1 cellular context compared by ENCODE assay signal in genomic region chr4:39469429-39470077, GRCh38.
TF ChIP-seq lines count a peak whose summit lies in the region.

No MANE protein-coding gene starts in this region.

TF ChIP-seq in GM12878, 131 proteins besides CTCF, POLR2A, EP300 and RAD21:
- TF ChIP-seq RELB (IDR thresholded peaks at IDR 0.05; ENCODE audit: low read depth), result peak; percentile 35; the same call in 1 of the 2 replicates
- no peak for TF ChIP-seq ZNF622 (IDR thresholded peaks at IDR 0.05)
- no peak for TF ChIP-seq GATAD2B (conservative IDR thresholded peaks at IDR 0.05; ENCODE audit: low read depth)
- TF ChIP-seq KLF5 (IDR thresholded peaks at IDR 0.05; ENCODE audit: partially characterized antibody), result no peak
- peak; percentile 90 for TF ChIP-seq SMC3 (IDR thresholded peaks at IDR 0.05; ENCODE audit: borderline replicate concordance, low read length)
- no peak for TF ChIP-seq TARDBP (IDR thresholded peaks at IDR 0.05; ENCODE audit: borderline replicate concordance)
- TF ChIP-seq ZNF384 (IDR thresholded peaks at IDR 0.05; ENCODE audit: borderline replicate concordance, low read depth, low read length), result peak; percentile 90
- no peak for TF ChIP-seq ZBTB4 (CRISPR knock-in tag; IDR thresholded peaks at IDR 0.05)
- peak; percentile 71; the same call in 1 of the 2 replicates for TF ChIP-seq NBN (IDR thresholded peaks at IDR 0.05)
- no peak for TF ChIP-seq FOS (IDR thresholded peaks at IDR 0.05; ENCODE audit: borderline replicate concordance, extremely low read depth, insufficient read length)
- TF ChIP-seq MTA3 (IDR thresholded peaks at IDR 0.05; ENCODE audit: borderline replicate concordance, low read length), result no peak
- peak; percentile 70; the same call in 1 of the 2 replicates for TF ChIP-seq FOXM1 (IDR thresholded peaks at IDR 0.05; ENCODE audit: low read depth, low read length)
- TF ChIP-seq TCF12 (IDR thresholded peaks at IDR 0.05; ENCODE audit: low read depth, low read length), result no peak
- TF ChIP-seq YY1 (IDR thresholded peaks at IDR 0.05; ENCODE audit: low read depth, low read length), result peak; percentile 13; the same call in 1 of the 2 replicates
- TF ChIP-seq ZNF24 (IDR thresholded peaks at IDR 0.05), result peak; percentile 48; the same call in 1 of the 2 replicates
- no peak for TF ChIP-seq SMAD5 (IDR thresholded peaks at IDR 0.05; ENCODE audit: low read depth)
- peak; percentile 53 to 68; a peak in 3 of 4 replicates for TF ChIP-seq IKZF2 (IDR thresholded peaks at IDR 0.05)
- peak; percentile 78; the same call in 1 of the 2 replicates for TF ChIP-seq MXI1 (IDR thresholded peaks at IDR 0.05; ENCODE audit: low read depth, low read length)
- TF ChIP-seq CBFB (IDR thresholded peaks at IDR 0.05; ENCODE audit: low read depth), result no peak
- TF ChIP-seq ASH2L (IDR thresholded peaks at IDR 0.05; ENCODE audit: borderline replicate concordance, low read depth), result no peak
- TF ChIP-seq YBX1 (IDR thresholded peaks at IDR 0.05), result no peak
- peak; percentile 42 for TF ChIP-seq IKZF1 (conservative IDR thresholded peaks at IDR 0.05)
- TF ChIP-seq RUNX3 (IDR thresholded peaks at IDR 0.05; ENCODE audit: low read length), result peak; percentile 25; the same call in 1 of the 2 replicates
- TF ChIP-seq BHLHE40 (IDR thresholded peaks at IDR 0.05; ENCODE audit: borderline replicate concordance in 1 of 2, low read depth in 2 of 2, low read length in 1 of 2), result no peak
- no peak for TF ChIP-seq ZSCAN29 (IDR thresholded peaks at IDR 0.05)
- no peak for TF ChIP-seq CBX3 (IDR thresholded peaks at IDR 0.05; ENCODE audit: borderline replicate concordance, low read depth)
- no peak for TF ChIP-seq E4F1 (IDR thresholded peaks at IDR 0.05; ENCODE audit: borderline replicate concordance, partially characterized antibody)
- no peak for TF ChIP-seq ZBTB11 (CRISPR knock-in tag; IDR thresholded peaks at IDR 0.05)
- TF ChIP-seq WRNIP1 (IDR thresholded peaks at IDR 0.05; ENCODE audit: borderline replicate concordance, low read depth, low read length), result no peak
- TF ChIP-seq PML (IDR thresholded peaks at IDR 0.05; ENCODE audit: low read length), result peak; percentile 36; the same call in 1 of the 2 replicates
- no peak for TF ChIP-seq ATF7 (IDR thresholded peaks at IDR 0.05; ENCODE audit: low read depth)
- no peak for TF ChIP-seq PBX3 (IDR thresholded peaks at IDR 0.05; ENCODE audit: insufficient replicate concordance, low read depth, low read length)
- no peak for TF ChIP-seq MYB (IDR thresholded peaks at IDR 0.05; ENCODE audit: borderline replicate concordance, low read depth, low read length)
- no peak for TF ChIP-seq POLR2AphosphoS5 (IDR thresholded peaks at IDR 0.05; ENCODE audit: low read length)
- TF ChIP-seq ZNF687 (IDR thresholded peaks at IDR 0.05), result no peak
- peak; percentile 91 for TF ChIP-seq HSF1 (IDR thresholded peaks at IDR 0.05; ENCODE audit: low read depth, low read length)
- TF ChIP-seq ZNF207 (IDR thresholded peaks at IDR 0.05; ENCODE audit: borderline replicate concordance), result no peak
- TF ChIP-seq RAD51 (IDR thresholded peaks at IDR 0.05), result peak; percentile 33; the same call in 1 of the 2 replicates
- TF ChIP-seq LARP7 (IDR thresholded peaks at IDR 0.05), result 0 out of 2 replicates have a peak, but pooled peaks have one; percentile 32
- TF ChIP-seq SKIL (IDR thresholded peaks at IDR 0.05; ENCODE audit: low read depth, poor library complexity, severe bottlenecking), result peak; percentile 75
- TF ChIP-seq TBL1XR1 (IDR thresholded peaks at IDR 0.05; ENCODE audit: low read depth, low read length), result 0 out of 2 replicates have a peak, but pooled peaks have one; percentile 5
